8 cellular contexts compared by ENCODE assay signal in the genomic region with DNA sequence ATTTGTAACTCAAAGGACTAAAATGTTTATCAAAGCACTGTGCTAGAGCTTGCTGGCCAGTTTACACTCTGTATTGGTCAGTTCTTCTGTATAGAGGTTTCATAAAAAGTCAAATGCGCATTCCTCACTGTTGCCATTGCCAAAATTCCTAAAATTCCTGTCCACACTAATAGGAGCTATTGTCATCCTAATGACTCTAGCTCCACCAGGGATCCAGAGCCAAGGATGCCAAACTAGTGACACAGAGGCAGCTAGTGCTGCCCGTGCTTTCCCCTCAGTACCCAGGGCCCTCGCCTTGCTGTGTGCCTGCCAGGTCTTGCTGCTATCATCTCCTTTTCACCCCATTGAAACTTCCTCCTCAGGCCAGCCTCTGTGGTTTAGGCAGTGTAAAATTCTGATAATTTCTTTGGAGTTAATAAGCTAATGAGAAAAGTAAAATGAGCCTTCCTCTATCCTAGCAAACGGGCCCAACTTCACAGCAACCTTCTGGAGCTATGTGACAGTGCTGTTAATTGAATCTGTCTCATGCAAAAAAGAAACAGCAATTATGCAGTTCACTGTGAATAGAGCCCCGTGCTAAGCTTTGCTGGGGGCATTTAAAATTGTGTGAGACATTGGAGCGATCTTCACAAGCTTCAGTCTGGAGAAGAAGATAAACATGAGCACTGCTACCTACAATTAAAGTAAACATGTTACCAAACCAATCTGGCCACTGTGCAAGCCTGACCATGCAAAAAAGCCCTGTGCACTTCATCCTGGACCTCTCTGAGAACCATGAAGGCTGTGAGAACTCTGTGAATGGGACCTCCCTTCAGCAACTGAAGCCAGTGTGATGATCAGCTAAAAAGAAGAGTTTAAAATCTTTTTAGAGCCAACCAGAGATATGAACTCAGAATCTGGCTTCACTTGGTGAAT. TPM values are rescaled to one million over a fixed set of nuclear protein-coding genes. Genes with fewer than 3 reads are reported as not detected.
DNase-seq lines count a peak whose midpoint lies in the region; ATAC-seq, FAIRE-seq and TF ChIP-seq lines count a peak whose summit lies in the region.

No MANE protein-coding gene starts in this region.

- DNase-seq in ACHN (peak; percentile 96), NCI-H446 treated with DMSO at 0.1 percent for 48 hours (lab: John Stamatoyannopoulos, UW) (peak; percentile 18), H1 (ENCODE audit: low read depth in 1 of 2, low spot score in 2 of 2) (peak; percentile 72 to 95), lung (ENCODE audit: low spot score) (peak; percentile 64), NCI-H82 (lab: John Stamatoyannopoulos, UW) (no peak), NCI-H82 treated with DMSO at 0.1 percent for 48 hours (lab: John Stamatoyannopoulos, UW; ENCODE audit: unreplicated experiment) (no peak), NCI-H524 treated with DMSO at 0.1 percent for 48 hours (lab: John Stamatoyannopoulos, UW) (no peak)

- WGBS in H1 (ENCODE audit: extremely low coverage in 1 of 2, insufficient coverage in 1 of 2, insufficient read length in 1 of 2, insufficient replicate concordance in 2 of 2, low coverage in 1 of 2, low lambda C conversion rate in 2 of 2, missing lambda C conversion rate in 1 of 2), 2 experiments: 5% methylated on average over 6 of the region's 6 CpGs; no CpG with 5 or more reads in 1 of the 2 experiments
- WGBS in lung, 2 donors: 44 to 56% methylated on average over 6 of the region's 6 CpGs

- H2BK15ac ChIP-seq in H1 (ENCODE audit: low read length): no peak overlapping the region

- peak overlapping the region in 3 of 4 experiments; percentile 5 to 43 (median 33); a peak in 3 of 7 replicates for H3K9ac ChIP-seq in H1 (replicated peaks in 1 of 4; ENCODE audit: extremely low read depth in 1 of 4, low read depth in 3 of 4, low read length in 3 of 4)

- H3K18ac ChIP-seq in H1 (ENCODE audit: extremely low read depth, low read length): peak overlapping the region; percentile 96

- POLR2A ChIA-PET in H1 (lab: Charles Lee; ENCODE audit: partially characterized antibody): interaction anchor here (0.7 to 5.0 kb wide), 22 partner anchors 9 to 760 kb away, joined by 3 to 79 read pairs (median 6); a partner anchor contains a TSS

- H3K14ac ChIP-seq in H1 (ENCODE audit: insufficient read length): no peak overlapping the region

- CTCF ChIA-PET in H1 (lab: Charles Lee; ENCODE audit: partially characterized antibody): interaction anchor here (0.8 to 2.1 kb wide), 11 partner anchors 10 to 62 kb away, joined by 3 to 19 read pairs (median 3); no protein-coding TSS in a partner anchor

- ATAC-seq in lung (ENCODE audit: insufficient read depth, low FRiP score) (peak; percentile 89), GM21390 (IDR thresholded peaks at IDR 0.05; ENCODE audit: unreplicated experiment) (no peak)

- peak overlapping the region; percentile 93 for H2BK12ac ChIP-seq in H1 (ENCODE audit: low read depth, low read length)

- H3K4ac ChIP-seq in H1 (replicated peaks; ENCODE audit: insufficient read length, low read depth, low read length): peak overlapping the region; percentile 73

- in situ Hi-C loops in ACHN (cut with HindIII; ENCODE audit: low pct_ligation_motif_present, low pct_unique_long_range_greater_than_20kb, low sequenced_read_pairs): no loop called here

- H3K79me1 ChIP-seq in H1 (ENCODE audit: low read depth, low read length): no peaks in the 10 kb centered on the region

- TF ChIP-seq CTCF in H1 (IDR thresholded peaks at IDR 0.05; ENCODE audit: control extremely low read depth in 1 of 3, insufficient read depth in 1 of 3, low read depth in 1 of 3, low read length in 3 of 3): no peak
- no peak for TF ChIP-seq CTCF in lung (IDR thresholded peaks at IDR 0.05; ENCODE audit: control extremely low read depth, extremely low read depth)

- H3K23ac ChIP-seq in H1 (ENCODE audit: insufficient read length): no peak overlapping the region

- no peaks in the 10 kb centered on the region; a peak in 2 of 4 replicates for H3K9me3 ChIP-seq in H1 (ENCODE audit: insufficient read depth in 2 of 2, low read depth in 1 of 2, low read length in 1 of 2)
- H3K9me3 ChIP-seq in lung (ENCODE audit: control insufficient read depth in 2 of 2, insufficient read depth in 1 of 2, low read length in 1 of 2): no peaks in the 10 kb centered on the region

- H4K5ac ChIP-seq in H1 (ENCODE audit: insufficient read length, low read depth, low read length): peak overlapping the region; percentile 84

- H2AFZ ChIP-seq in H1 (ENCODE audit: low read length): no peak overlapping the region

- H2BK5ac ChIP-seq in H1 (ENCODE audit: low read depth, low read length): peak overlapping the region; percentile 97

- H3K27me3 ChIP-seq in H1 (replicated peaks in 1 of 4; ENCODE audit: control insufficient read depth in 3 of 4, extremely low read depth in 1 of 4, insufficient read depth in 3 of 4, low read length in 3 of 4) (no peaks in the 10 kb centered on the region), lung (ENCODE audit: control insufficient read depth, insufficient read depth) (no peaks in the 10 kb centered on the region)

- H2BK120ac ChIP-seq in H1 (replicated peaks; ENCODE audit: low read depth, low read length): peak overlapping the region; percentile 97

- H4K8ac ChIP-seq in H1 (ENCODE audit: extremely low read depth, insufficient read depth, low read length): no peak overlapping the region

- no peak for TF ChIP-seq EP300 in H1 (IDR thresholded peaks at IDR 0.05; ENCODE audit: borderline replicate concordance in 1 of 2, low read depth in 2 of 2, low read length in 2 of 2)

- H3K36me3 ChIP-seq in H1 (ENCODE audit: control insufficient read depth in 2 of 4, insufficient read depth in 4 of 4, low read length in 3 of 4) (no peaks in the 10 kb centered on the region; a peak in 1 of 8 replicates), lung (ENCODE audit: control insufficient read depth in 2 of 2, insufficient read depth in 2 of 2, low read length in 2 of 2) (no peaks in the 10 kb centered on the region)

- peak overlapping the region; percentile 84 for H3K27ac ChIP-seq in H1 (ENCODE audit: low read depth, low read length)
- H3K27ac ChIP-seq in lung (ENCODE audit: low read depth in 1 of 2, low read length in 1 of 2): peak overlapping the region; percentile 15 to 79

- peak; percentile 93 for FAIRE-seq in H1 (lab: Jason Lieb, UNC)

- H3K4me2 ChIP-seq in H1 (ENCODE audit: insufficient read depth in 1 of 2, low read depth in 2 of 2, low read length in 2 of 2): peak overlapping the region; percentile 48 to 56

- no peaks in the 10 kb centered on the region for H3K23me2 ChIP-seq in H1 (ENCODE audit: low read depth, low read length)

- H3K4me3 ChIP-seq in H1 (ENCODE audit: extremely low read depth in 1 of 4, insufficient read depth in 2 of 4, low read depth in 3 of 4, low read length in 4 of 4) (peak overlapping the region in 1 of 4 experiments; percentile 16; a peak in 1 of 8 replicates), lung (no peak overlapping the region)

- H4K20me1 ChIP-seq in H1 (replicated peaks in 1 of 2; ENCODE audit: control insufficient read depth in 1 of 2, insufficient read depth in 2 of 2, low read length in 2 of 2): no peaks in the 10 kb centered on the region

- no peak overlapping the region; the same call in 1 of the 2 replicates for H2AK5ac ChIP-seq in H1 (ENCODE audit: low read depth, low read length)

- H4K91ac ChIP-seq in H1 (replicated peaks; ENCODE audit: insufficient read length, low read length): peak overlapping the region; percentile 88

- peak overlapping the region; percentile 81 for H3K56ac ChIP-seq in H1 (replicated peaks; ENCODE audit: insufficient read length, low read depth, low read length)

- H3K4me1 ChIP-seq in H1 (replicated peaks in 1 of 4; ENCODE audit: control insufficient read depth in 3 of 4, insufficient read depth in 4 of 4, low read length in 3 of 4) (peaks cover 7 to 26% (median 16%) of the 10 kb centered on the region in 4 experiments), lung (ENCODE audit: control insufficient read depth in 2 of 2, insufficient read depth in 2 of 2, low read length in 2 of 2) (peaks cover 3 to 8% of the 10 kb centered on the region in 2 donors)

- TF ChIP-seq RAD21 in H1 (IDR thresholded peaks at IDR 0.05 in 1 of 2, conservative IDR thresholded peaks at IDR 0.05 in 1 of 2; ENCODE audit: low read depth in 2 of 2, low read length in 2 of 2): peak in 1 of 2 experiments; percentile 22; a peak in 1 of 4 replicates

- TF ChIP-seq POLR2A in H1 (IDR thresholded peaks at IDR 0.05; ENCODE audit: control extremely low read depth in 1 of 2, low read depth in 2 of 2, low read length in 2 of 2): peak; percentile 86 to 94

- H2BK20ac ChIP-seq in H1 (ENCODE audit: low read length): peak overlapping the region; percentile 91

- no peaks in the 10 kb centered on the region for H3K79me2 ChIP-seq in H1 (ENCODE audit: control insufficient read depth in 1 of 2, insufficient read depth in 2 of 2, low read length in 2 of 2)

TF ChIP-seq in H1, 55 proteins besides CTCF, POLR2A, EP300 and RAD21 (continues in another document):
- TF ChIP-seq ASH2L (IDR thresholded peaks at IDR 0.05; ENCODE audit: low read length): peak; percentile 70
- TF ChIP-seq, protein P1, sequence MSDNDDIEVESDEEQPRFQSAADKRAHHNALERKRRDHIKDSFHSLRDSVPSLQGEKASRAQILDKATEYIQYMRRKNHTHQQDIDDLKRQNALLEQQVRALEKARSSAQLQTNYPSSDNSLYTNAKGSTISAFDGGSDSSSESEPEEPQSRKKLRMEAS (IDR thresholded peaks at IDR 0.05): peak; percentile 41; the same call in 1 of the 2 replicates

RNA-seq across cellular contexts. Expression of a gene that starts 43.1 kb away (rescaled TPM):
- total RNA-seq in H1 (2021; fragmentation: NEBNext Ultra II Directional; extraction: Animal tissue kit (Norgen Biotek cat#: 25700)): 145 and 153 TPM in 2 replicates
- polyA plus RNA-seq in H1 (2011; rRNA removed) (20.5 and 23.4 TPM in 2 replicates), lung (1 to 10 TPM; 2.4 to 2.9 TPM)
- polyA plus RNA-seq in H1 (2011; cell fraction: cytosol; rRNA removed): 45.3 TPM
- 30.0 TPM for polyA plus RNA-seq in H1 (2011; cell fraction: nucleus; rRNA removed)
- 42.5 to 55.1 TPM (median 50.9 TPM) in 4 replicates for polyA plus RNA-seq in H1 (2012, experiment 1 of 2)
- 5.4 TPM for polyA plus RNA-seq in H1 (2012, experiment 2 of 2)
- polyA plus RNA-seq in H1 (2013, experiment 1 of 2): 46.6 TPM
- polyA plus RNA-seq in H1 (2013, experiment 2 of 2): 39.5 TPM
- 55.5 and 65.6 TPM in 2 replicates for polyA minus RNA-seq in H1 (2011; rRNA and poly(A)+ RNA removed)
- polyA minus RNA-seq in H1 (2011; cell fraction: cytosol; rRNA and poly(A)+ RNA removed): 84.8 TPM
- polyA minus RNA-seq in H1 (2011; cell fraction: nucleus; rRNA and poly(A)+ RNA removed): 136 TPM
- 10 to 100 TPM in 1 of 2 donors, 1 to 10 TPM in 1; 9.4 to 11.6 TPM for total RNA-seq in lung

RNA-seq across cellular contexts. Expression of a gene that starts 51.1 kb away (rescaled TPM):
- total RNA-seq in H1 (2021; fragmentation: NEBNext Ultra II Directional; extraction: Animal tissue kit (Norgen Biotek cat#: 25700)): 2.6 TPM in 2 replicates
- polyA plus RNA-seq in H1 (2011; rRNA removed): 0.44 and 0.88 TPM in 2 replicates
- 0.89 TPM for polyA plus RNA-seq in H1 (2011; cell fraction: cytosol; rRNA removed)
- 0.41 TPM for polyA plus RNA-seq in H1 (2011; cell fraction: nucleus; rRNA removed)
- polyA plus RNA-seq in H1 (2012, experiment 1 of 2): 1.6 to 3.0 TPM (median 1.9 TPM) in 4 replicates
- polyA plus RNA-seq in H1 (2012, experiment 2 of 2): 0.21 TPM
- polyA plus RNA-seq in H1 (2013, experiment 1 of 2): 1.2 TPM
- 1.2 TPM for polyA plus RNA-seq in H1 (2013, experiment 2 of 2)
- polyA minus RNA-seq in H1 (2011; rRNA and poly(A)+ RNA removed): 1.2 and 2.0 TPM in 2 replicates
- polyA minus RNA-seq in H1 (2011; cell fraction: cytosol; rRNA and poly(A)+ RNA removed): 2.1 TPM
- polyA minus RNA-seq in H1 (2011; cell fraction: nucleus; rRNA and poly(A)+ RNA removed): 2.7 TPM
- total RNA-seq in lung: 1 to 10 TPM; 4.0 to 6.7 TPM
- polyA plus RNA-seq in lung: 1 to 10 TPM; 1.6 to 2.1 TPM

Comparison
In these comparisons a context has a peak if more than half of its experiments do, and no peak if none do; other contexts are left out.
1. DNase-seq: peak in ACHN (single experiment), NCI-H446 treated with DMSO at 0.1 percent for 48 hours (single experiment), H1 (2 of 2) and lung (single experiment); none in NCI-H82 (single experiment), NCI-H82 treated with DMSO at 0.1 percent for 48 hours (single experiment) and NCI-H524 treated with DMSO at 0.1 percent for 48 hours (single experiment).
2. RNA of a gene that starts 43.1 kb away (total RNA-seq): 145 to 153 TPM in H1; 9.4 to 11.6 TPM in lung; every median in the first group is over 10 times any median in the second.